2 cellular contexts compared by ENCODE assay signal in the genomic region with DNA sequence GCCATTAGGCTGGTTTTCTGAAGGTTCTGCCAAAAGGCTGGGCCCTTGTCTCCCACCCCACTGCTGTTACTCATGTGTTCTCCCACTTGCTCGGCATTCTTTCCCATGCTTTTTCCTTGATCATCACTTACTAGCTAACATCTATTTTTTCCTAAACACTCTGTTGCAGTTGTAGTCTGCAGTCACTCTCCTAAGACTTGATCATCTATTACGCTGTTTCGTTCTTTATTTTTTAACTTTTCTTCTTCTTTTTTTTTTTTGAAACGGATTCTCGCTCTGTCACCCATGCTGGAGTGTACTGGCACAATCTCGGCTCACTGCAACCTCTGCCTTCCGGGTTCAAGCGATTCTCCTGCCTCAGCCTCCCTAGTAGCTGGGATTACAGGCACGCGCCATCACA.
A peak's percentile ranks its signal among the peaks of the same experiment; 100 is the strongest.
TF ChIP-seq lines count a peak whose summit lies in the region.

No MANE protein-coding gene starts in this region.

TF ChIP-seq in HepG2, 621 proteins besides CTCF, POLR2A, EP300 and RAD21:
- TF ChIP-seq ZNF317 (CRISPR knock-in tag; IDR thresholded peaks at IDR 0.05) (peak; percentile 62; the same call in 1 of the 2 replicates), ZSCAN20 (CRISPR knock-in tag; IDR thresholded peaks at IDR 0.05; ENCODE audit: borderline replicate concordance) (no peak)

TF ChIP-seq in H1, 55 proteins besides CTCF, POLR2A, EP300 and RAD21:
- no peak for TF ChIP-seq SIRT6 (IDR thresholded peaks at IDR 0.05; ENCODE audit: low read length)
- no peak for TF ChIP-seq HDAC6 (IDR thresholded peaks at IDR 0.05; ENCODE audit: low read depth, low read length)
- no peak for TF ChIP-seq CBX5 (IDR thresholded peaks at IDR 0.05; ENCODE audit: low read depth, low read length)
- no peak for TF ChIP-seq JUND (IDR thresholded peaks at IDR 0.05; ENCODE audit: low read length)
- TF ChIP-seq KDM5A (IDR thresholded peaks at IDR 0.05; ENCODE audit: low read length), result no peak
- TF ChIP-seq SIN3A (conservative IDR thresholded peaks at IDR 0.05 in 1 of 2, IDR thresholded peaks at IDR 0.05 in 1 of 2; ENCODE audit: low read depth in 1 of 2, low read length in 2 of 2), result no peak
- no peak for TF ChIP-seq RXRA (IDR thresholded peaks at IDR 0.05; ENCODE audit: insufficient read depth, low read depth, low read length)
- no peak for TF ChIP-seq EGR1 (IDR thresholded peaks at IDR 0.05; ENCODE audit: borderline replicate concordance, low read depth, low read length)
- no peak for TF ChIP-seq RFX5 (IDR thresholded peaks at IDR 0.05; ENCODE audit: borderline replicate concordance, low read depth, low read length)
- no peak for TF ChIP-seq POLR2AphosphoS5 (IDR thresholded peaks at IDR 0.05; ENCODE audit: low read depth, low read length)
- no peak for TF ChIP-seq RBBP5 (IDR thresholded peaks at IDR 0.05; ENCODE audit: borderline replicate concordance, low read depth, low read length)
- TF ChIP-seq SP2 (IDR thresholded peaks at IDR 0.05; ENCODE audit: low read length), result no peak
- TF ChIP-seq, protein P1, sequence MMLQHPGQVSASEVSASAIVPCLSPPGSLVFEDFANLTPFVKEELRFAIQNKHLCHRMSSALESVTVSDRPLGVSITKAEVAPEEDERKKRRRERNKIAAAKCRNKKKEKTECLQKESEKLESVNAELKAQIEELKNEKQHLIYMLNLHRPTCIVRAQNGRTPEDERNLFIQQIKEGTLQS (IDR thresholded peaks at IDR 0.05; ENCODE audit: insufficient read depth, low read depth, low read length), result no peak
